ENCODE assay signal across 9 cellular contexts in the genomic region with DNA sequence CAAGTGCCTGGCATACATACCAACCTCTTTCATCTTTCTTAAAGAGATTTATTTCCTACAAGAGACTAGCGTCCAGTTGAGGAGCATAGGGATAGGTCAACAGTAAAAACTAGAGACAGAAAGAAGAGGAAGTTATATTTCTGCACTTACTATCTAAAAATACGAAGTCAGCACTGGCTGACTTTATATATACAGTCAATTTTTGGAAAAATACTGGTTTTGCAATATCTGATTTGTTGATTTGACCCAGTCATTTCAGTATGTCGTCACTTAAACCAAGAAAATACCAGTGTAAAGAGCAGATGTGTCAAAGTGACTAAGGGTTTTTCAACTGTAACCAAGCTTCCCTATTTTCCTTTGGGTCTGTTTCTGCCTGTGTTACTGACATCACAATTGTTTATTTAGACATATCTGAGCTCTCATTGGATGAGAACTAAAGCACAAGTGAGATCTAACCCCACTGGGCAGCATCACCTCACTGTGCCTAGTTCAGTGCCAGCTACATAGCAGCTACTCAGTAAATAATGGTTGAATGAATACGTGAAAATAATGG. TPM values are rescaled to one million over a fixed set of nuclear protein-coding genes. Genes with fewer than 3 reads are reported as not detected.
DNase-seq lines count a peak whose midpoint lies in the region; ATAC-seq lines count a peak whose summit lies in the region.
"Had no signal": no experiment of that assay in that cellular context is flagged by ENCODE, and none has a peak within 500 bp of the region (broad histone marks: within the 10 kb centered on the region; RNA-seq: fewer than 3 reads in every experiment).

No MANE protein-coding gene starts in this region.

- H3K4me3 Mint-ChIP-seq in activated CD4-positive, alpha-beta memory T cell treated with anti-CD3 and anti-CD28 coated beads for 36 hours: peak overlapping the region; percentile 38
- H3K4me3 Mint-ChIP-seq in naive thymus-derived CD4-positive, alpha-beta T cell: peak overlapping the region in 9 of 10 donors; percentile 30 to 75 (median 66)

- H3K36me3 Mint-ChIP-seq in activated CD4-positive, alpha-beta memory T cell treated with anti-CD3 and anti-CD28 coated beads for 36 hours: peaks cover 80% of the 10 kb centered on the region
- H3K36me3 Mint-ChIP-seq in naive thymus-derived CD4-positive, alpha-beta T cell: peaks cover 19 to 82% (median 81%) of the 10 kb centered on the region in 5 donors

- no peaks in the 10 kb centered on the region for H3K27me3 Mint-ChIP-seq in activated CD4-positive, alpha-beta memory T cell treated with anti-CD3 and anti-CD28 coated beads for 36 hours
- no peaks in the 10 kb centered on the region for H3K27me3 Mint-ChIP-seq in naive thymus-derived CD4-positive, alpha-beta T cell

- H3K27ac Mint-ChIP-seq in activated CD4-positive, alpha-beta memory T cell treated with anti-CD3 and anti-CD28 coated beads for 36 hours: peak overlapping the region; percentile 97
- H3K27ac Mint-ChIP-seq in naive thymus-derived CD4-positive, alpha-beta T cell: peak overlapping the region; percentile 90 to 98 (median 94)

- H3K4me1 ChIP-seq in naive thymus-derived CD4-positive, alpha-beta T cell (ENCODE audit: control insufficient read depth in 2 of 2, insufficient read depth in 2 of 2, low read length in 2 of 2): peaks cover 59% of the 10 kb centered on the region in 2 donors

- intact Hi-C loops in activated CD4-positive, alpha-beta memory T cell treated with anti-CD3 and anti-CD28 coated beads for 36 hours (cut with micrococcal nuclease): loop anchor here (1.0 to 5.0 kb wide), 3 partner anchors 8 to 206 kb away; a partner anchor contains a TSS
- intact Hi-C loops in naive thymus-derived CD4-positive, alpha-beta T cell (cut with micrococcal nuclease): loop anchor here in 1 of 2 donors (1.0 kb wide), 2 partner anchors 20 to 32 kb away; no protein-coding TSS in a partner anchor

- peak; percentile 49 for ATAC-seq in GM18519 (IDR thresholded peaks at IDR 0.05; ENCODE audit: low FRiP score, unreplicated experiment)
- peak; percentile 53 for ATAC-seq in HG03045 (IDR thresholded peaks at IDR 0.05; ENCODE audit: unreplicated experiment)
- peak; percentile 74 for ATAC-seq in naive thymus-derived CD4-positive, alpha-beta T cell

- H3K4me3 ChIP-seq in naive thymus-derived CD4-positive, alpha-beta T cell (ENCODE audit: low read length): no peak overlapping the region

- CTCF ChIA-PET in activated CD4-positive, alpha-beta memory T cell treated with anti-CD3 and anti-CD28 coated beads for 36 hours (lab: Charles Lee): interaction anchor here (0.6 to 5.6 kb wide), 11 partner anchors 9 to 119 kb away, joined by 3 to 45 read pairs (median 4); a partner anchor contains a TSS
- CTCF ChIA-PET in naive thymus-derived CD4-positive, alpha-beta T cell (lab: Charles Lee): interaction anchor here (1.1 to 4.1 kb wide), 5 partner anchors 10 to 93 kb away, joined by 3 to 34 read pairs (median 5); no protein-coding TSS in a partner anchor

- peak overlapping the region; percentile 86 for H3K27ac ChIP-seq in naive thymus-derived CD4-positive, alpha-beta T cell (ENCODE audit: low read depth, low read length)
- H3K27ac ChIP-seq: epithelial cell of prostate had no signal

- DNase-seq in activated CD4-positive, alpha-beta memory T cell treated with anti-CD3 and anti-CD28 coated beads for 36 hours: peak; percentile 61
- DNase-seq in naive thymus-derived CD4-positive, alpha-beta T cell: no peak
- DNase-seq in NCI-H146 treated with DMSO at 0.1 percent for 48 hours (lab: John Stamatoyannopoulos, UW; ENCODE audit: unreplicated experiment): no peak
- DNase-seq in NCI-H1048 (lab: John Stamatoyannopoulos, UW): no peak
- no peak for DNase-seq in ecto neural progenitor cell (ENCODE audit: low spot score)
- no peak for DNase-seq in activated gamma-delta T cell treated with Interleukin-2 at 50 U/mL for 16 hours

- H3K27me3 ChIP-seq in naive thymus-derived CD4-positive, alpha-beta T cell (ENCODE audit: control insufficient read depth in 2 of 2, insufficient read depth in 2 of 2, low read length in 2 of 2): no peaks in the 10 kb centered on the region

- peaks cover 74% of the 10 kb centered on the region for H3K4me1 Mint-ChIP-seq in activated CD4-positive, alpha-beta memory T cell treated with anti-CD3 and anti-CD28 coated beads for 36 hours (ENCODE audit: low read depth)
- H3K4me1 Mint-ChIP-seq in naive thymus-derived CD4-positive, alpha-beta T cell: peaks cover 49 to 91% (median 80%) of the 10 kb centered on the region in 7 donors

- no peaks in the 10 kb centered on the region for H3K9me3 ChIP-seq in naive thymus-derived CD4-positive, alpha-beta T cell (ENCODE audit: control insufficient read depth in 2 of 3, low read length in 3 of 3)

- H3K9me3 Mint-ChIP-seq in activated CD4-positive, alpha-beta memory T cell treated with anti-CD3 and anti-CD28 coated beads for 36 hours: peaks cover 5% of the 10 kb centered on the region
- peaks cover 0 to 32% (median 5%) of the 10 kb centered on the region in 11 donors for H3K9me3 Mint-ChIP-seq in naive thymus-derived CD4-positive, alpha-beta T cell

- H3K36me3 ChIP-seq in naive thymus-derived CD4-positive, alpha-beta T cell (ENCODE audit: control insufficient read depth in 2 of 3, insufficient read depth in 3 of 3, low read length in 3 of 3): peaks cover 25 to 88% (median 54%) of the 10 kb centered on the region in 3 experiments

- POLR2A ChIA-PET in activated CD4-positive, alpha-beta memory T cell treated with anti-CD3 and anti-CD28 coated beads for 36 hours (lab: Charles Lee): interaction anchor here (1.1 to 9.7 kb wide), 9 partner anchors 9 to 478 kb away, joined by 5 to 319 read pairs (median 8); a partner anchor contains a TSS
- POLR2A ChIA-PET in naive thymus-derived CD4-positive, alpha-beta T cell (lab: Charles Lee): interaction anchor here (0.8 to 27.4 kb wide), 8 partner anchors 7 to 89 kb away, joined by 3 to 810 read pairs (median 20); a partner anchor contains a TSS

RNA-seq across cellular contexts. Expression of a gene that starts 23.0 kb away (rescaled TPM):
- 100 to 1,000 TPM; 369 to 388 TPM for total RNA-seq in activated CD4-positive, alpha-beta memory T cell treated with anti-CD3 and anti-CD28 coated beads for 36 hours
- total RNA-seq in naive thymus-derived CD4-positive, alpha-beta T cell: 100 to 1,000 TPM; 290 to 406 (median 363) TPM
- 100 to 1,000 TPM; 170 to 270 TPM for polyA plus RNA-seq in naive thymus-derived CD4-positive, alpha-beta T cell
